Comparison of ENCODE assay signal across 25 cellular contexts in the genomic region with DNA sequence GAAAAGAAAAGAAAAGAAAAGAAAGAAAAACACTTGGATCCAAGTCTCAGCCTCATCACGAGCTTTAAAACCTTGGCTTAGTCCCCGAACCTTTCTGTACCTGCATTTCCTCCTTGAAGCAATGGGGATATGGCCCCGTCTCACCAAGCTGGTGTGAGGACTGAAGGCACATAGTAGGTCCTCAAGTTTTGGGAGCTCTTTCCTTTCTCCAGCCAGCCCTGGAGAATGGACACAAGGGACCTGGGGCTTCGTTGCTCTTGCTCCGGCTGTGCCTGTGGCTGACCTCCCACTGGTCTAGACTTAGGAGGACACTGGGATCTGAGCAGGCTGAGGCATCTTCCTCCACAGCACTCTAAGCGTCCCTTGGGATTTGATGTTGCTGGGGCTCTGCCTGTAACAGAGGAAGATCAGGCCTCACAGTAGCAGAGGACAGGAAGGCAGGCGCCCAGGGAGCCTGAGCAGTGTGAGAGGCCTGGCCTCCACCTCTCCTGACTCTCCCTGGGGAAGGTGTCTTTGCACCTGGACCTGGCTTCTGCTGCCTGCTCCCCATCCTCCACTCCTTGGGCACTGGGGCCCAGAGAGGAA. TPM values are rescaled to one million over a fixed set of nuclear protein-coding genes. Genes with fewer than 3 reads are reported as not detected.
A peak's percentile ranks its signal among the peaks of the same experiment; 100 is the strongest.
DNase-seq lines count a peak whose midpoint lies in the region; ATAC-seq and TF ChIP-seq lines count a peak whose summit lies in the region.
"Had no signal": no experiment of that assay in that cellular context is flagged by ENCODE, and none has a peak within 500 bp of the region (broad histone marks: within the 10 kb centered on the region; RNA-seq: fewer than 3 reads in every experiment).

No MANE protein-coding gene starts in this region.

- CTCF ChIA-PET in activated CD8-positive, alpha-beta memory T cell treated with anti-CD3 and anti-CD28 coated beads, Interleukin-2, amount 10 ng/mL, durations not matched to agents 7 days and 5 days (lab: Charles Lee), result interaction anchor here (0.7 kb wide), 1 partner anchor 166 kb away, joined by 3 read pairs; no protein-coding TSS in a partner anchor

- H3K4me1 ChIP-seq in upper lobe of right lung (no peaks in the 10 kb centered on the region), adrenal gland (replicated peaks in 1 of 2) (no peaks in the 10 kb centered on the region)

- no peak for ATAC-seq in activated CD8-positive, alpha-beta memory T cell treated with anti-CD3 and anti-CD28 coated beads, Interleukin-2, amount 10 ng/mL, durations not matched to agents 7 days and 5 days
- no peak for ATAC-seq in upper lobe of right lung
- ATAC-seq: left colon, right cardiac atrium had no signal

- H3K9me3 Mint-ChIP-seq in activated CD8-positive, alpha-beta memory T cell treated with anti-CD3 and anti-CD28 coated beads, Interleukin-2, amount 10 ng/mL, durations not matched to agents 7 days and 5 days (ENCODE audit: low read depth), result no peaks in the 10 kb centered on the region
- H3K9me3 Mint-ChIP-seq: activated naive CD4-positive, alpha-beta T cell treated with anti-CD3 and anti-CD28 coated beads, Interleukin-2, amount 10 ng/mL, durations not matched to agents 7 days and 5 days; H9 had no signal

- H3K36me3 Mint-ChIP-seq in activated CD8-positive, alpha-beta memory T cell treated with anti-CD3 and anti-CD28 coated beads, Interleukin-2, amount 10 ng/mL, durations not matched to agents 7 days and 5 days, result no peaks in the 10 kb centered on the region
- H3K36me3 Mint-ChIP-seq: activated naive CD4-positive, alpha-beta T cell treated with anti-CD3 and anti-CD28 coated beads, Interleukin-2, amount 10 ng/mL, durations not matched to agents 7 days and 5 days; naive B cell had no signal

- no peaks in the 10 kb centered on the region for H3K36me3 ChIP-seq in upper lobe of right lung
- no peaks in the 10 kb centered on the region for H3K36me3 ChIP-seq in adrenal gland (replicated peaks in 1 of 2)
- H3K36me3 ChIP-seq: ovary, stomach had no signal

- H3K4me3 Mint-ChIP-seq in activated CD8-positive, alpha-beta memory T cell treated with anti-CD3 and anti-CD28 coated beads, Interleukin-2, amount 10 ng/mL, durations not matched to agents 7 days and 5 days, result no peak overlapping the region
- H3K4me3 Mint-ChIP-seq: activated naive CD4-positive, alpha-beta T cell treated with anti-CD3 and anti-CD28 coated beads, Interleukin-2, amount 10 ng/mL, durations not matched to agents 7 days and 5 days; H9; naive B cell had no signal

- H3K4me3 ChIP-seq in upper lobe of right lung (no peak overlapping the region), adrenal gland (no peak overlapping the region)
- H3K4me3 ChIP-seq: ovary, stomach had no signal

- TF ChIP-seq CTCF in upper lobe of right lung (IDR thresholded peaks at IDR 0.05) (no peak), adrenal gland (IDR thresholded peaks at IDR 0.05) (no peak)

- no peaks in the 10 kb centered on the region for H3K4me1 Mint-ChIP-seq in activated CD8-positive, alpha-beta memory T cell treated with anti-CD3 and anti-CD28 coated beads, Interleukin-2, amount 10 ng/mL, durations not matched to agents 7 days and 5 days
- H3K4me1 Mint-ChIP-seq: activated naive CD4-positive, alpha-beta T cell treated with anti-CD3 and anti-CD28 coated beads, Interleukin-2, amount 10 ng/mL, durations not matched to agents 7 days and 5 days had no signal

- H3K27ac Mint-ChIP-seq in activated CD8-positive, alpha-beta memory T cell treated with anti-CD3 and anti-CD28 coated beads, Interleukin-2, amount 10 ng/mL, durations not matched to agents 7 days and 5 days, result no peak overlapping the region
- H3K27ac Mint-ChIP-seq: activated naive CD4-positive, alpha-beta T cell treated with anti-CD3 and anti-CD28 coated beads, Interleukin-2, amount 10 ng/mL, durations not matched to agents 7 days and 5 days; naive B cell had no signal

- intact Hi-C loops in upper lobe of right lung (cut with DNase I) (no loop called here), adrenal gland (cut with DNase I) (loop anchor here in 1 of 2 donors (10.0 kb wide), 1 partner anchor 207 kb away; no protein-coding TSS in a partner anchor)

- WGBS in adrenal gland, 4 donors, result 79 to 82% (median 80%) methylated on average over 3 to 7 of the region's 7 CpGs

- H3K27ac ChIP-seq in upper lobe of right lung, result no peak overlapping the region
- no peak overlapping the region for H3K27ac ChIP-seq in adrenal gland
- H3K27ac ChIP-seq: ovary, stomach had no signal

- H3K27me3 ChIP-seq in upper lobe of right lung, result no peaks in the 10 kb centered on the region
- H3K27me3 ChIP-seq in adrenal gland, result no peaks in the 10 kb centered on the region
- H3K27me3 ChIP-seq: ovary had no signal

- DNase-seq in activated CD8-positive, alpha-beta memory T cell treated with anti-CD3 and anti-CD28 coated beads, Interleukin-2, amount 50 U/mL, for 4 hours, result peak; percentile 1
- no peak for DNase-seq in activated CD8-positive, alpha-beta memory T cell treated with anti-CD3 and anti-CD28 coated beads, Interleukin-2, amount 10 ng/mL, durations not matched to agents 7 days and 5 days
- peak; percentile 4 for DNase-seq in NCI-H2171 (lab: John Stamatoyannopoulos, UW)
- peak; percentile 12 for DNase-seq in germinal center (ENCODE audit: low spot score)
- DNase-seq in upper lobe of right lung, result peak; percentile 38
- no peak for DNase-seq in NCI-H1417 treated with DMSO at 0.1 percent for 48 hours (lab: John Stamatoyannopoulos, UW)
- no peak for DNase-seq in adrenal gland
- no peak for DNase-seq in A172 (ENCODE audit: low spot score)
- DNase-seq: activated CD4-positive, CD25-positive, alpha-beta regulatory T cell treated with anti-CD3 and anti-CD28 coated beads, Interleukin-2, amount 50 U/mL, for 72 hours; activated naive CD4-positive, alpha-beta T cell treated with anti-CD3 and anti-CD28 coated beads, Interleukin-2, amount 10 ng/mL, durations not matched to agents 7 days and 5 days; activated T-cell treated with anti-CD3 and anti-CD28 coated beads, Interleukin-2, amount 50 U/mL, for 48 hours; dermis blood vessel endothelial cell; DMS153; mesenchymal stem cell; naive B cell; NCI-H2029; NCI-H510A treated with DMSO at 0.1 percent for 48 hours; right cardiac atrium; stomach; SW 1271; trophoblast cell had no signal

- H3K9me3 ChIP-seq in upper lobe of right lung (no peaks in the 10 kb centered on the region), adrenal gland (replicated peaks in 1 of 3) (no peaks in the 10 kb centered on the region)
- H3K9me3 ChIP-seq: ovary, stomach had no signal

- H3K27me3 Mint-ChIP-seq in activated CD8-positive, alpha-beta memory T cell treated with anti-CD3 and anti-CD28 coated beads, Interleukin-2, amount 10 ng/mL, durations not matched to agents 7 days and 5 days, result no peaks in the 10 kb centered on the region
- H3K27me3 Mint-ChIP-seq: activated naive CD4-positive, alpha-beta T cell treated with anti-CD3 and anti-CD28 coated beads, Interleukin-2, amount 10 ng/mL, durations not matched to agents 7 days and 5 days had no signal

- no peak for TF ChIP-seq POLR2A in adrenal gland (IDR thresholded peaks at IDR 0.05)

RNA-seq across cellular contexts. Expression of gene KCNC1, which starts 32.8 kb away (rescaled TPM):
- total RNA-seq in activated CD8-positive, alpha-beta memory T cell treated with anti-CD3 and anti-CD28 coated beads, Interleukin-2, amount 10 ng/mL, durations not matched to agents 7 days and 5 days, result not detected
- total RNA-seq in upper lobe of right lung, result not detected
- total RNA-seq in adrenal gland, result 1 to 10 TPM in 1 of 8 donors, under 1 TPM in 4, not detected in 3; 0.06 to 1.3 (median 0.13) TPM
- polyA plus RNA-seq in adrenal gland, result 1 to 10 TPM in 1 of 3 donors, under 1 TPM in 2; 0.24 to 1.2 (median 0.60) TPM
- not detected in 2 replicates for total RNA-seq in A172 (2014; rRNA removed; shearing (Covaris generic))
- total RNA-seq: dermis blood vessel endothelial cell had no signal

RNA-seq across cellular contexts. Expression of gene MYOD1, which starts 48.0 kb away (rescaled TPM):
- not detected for total RNA-seq in activated CD8-positive, alpha-beta memory T cell treated with anti-CD3 and anti-CD28 coated beads, Interleukin-2, amount 10 ng/mL, durations not matched to agents 7 days and 5 days
- total RNA-seq in upper lobe of right lung, result not detected
- total RNA-seq in adrenal gland, result not detected
- polyA plus RNA-seq in adrenal gland, result not detected
- total RNA-seq in A172 (2014; rRNA removed; shearing (Covaris generic)), result not detected in 2 replicates
- total RNA-seq: cardiac septum, dermis blood vessel endothelial cell, H9, left colon, ovary, right cardiac atrium, stomach had no signal
- polyA plus RNA-seq: ovary, right cardiac atrium, stomach had no signal

Comparison
In these comparisons a context has a peak if more than half of its experiments do, and no peak if none do; other contexts are left out.
1. DNase-seq: peak in activated CD8-positive, alpha-beta memory T cell treated with anti-CD3 and anti-CD28 coated beads, Interleukin-2, amount 50 U/mL, for 4 hours (single experiment), NCI-H2171 (single experiment), germinal center (single experiment) and upper lobe of right lung (single experiment); none in activated CD8-positive, alpha-beta memory T cell treated with anti-CD3 and anti-CD28 coated beads, Interleukin-2, amount 10 ng/mL, durations not matched to agents 7 days and 5 days (single experiment), NCI-H1417 treated with DMSO at 0.1 percent for 48 hours (single experiment), adrenal gland (0 of 7) and A172 (single experiment).